Comparison of ENCODE assay signal across 1 cellular context in genomic region chr13:92196566-92197256, GRCh38.
TF ChIP-seq lines count a peak whose summit lies in the region.

No MANE protein-coding gene starts in this region.

TF ChIP-seq in SK-N-SH treated with all-trans-retinoic acid at 6 μM for 48 hours, 23 proteins besides CTCF, POLR2A, EP300 and RAD21 (continued from another document):
- TF ChIP-seq CREB5 (CRISPR knock-in tag; IDR thresholded peaks at IDR 0.05; ENCODE audit: low read depth), result no peak
